ENCODE assay signal across 9 cellular contexts in genomic region chr18:76686737-76687231, GRCh38.
DNase-seq lines count a peak whose midpoint lies in the region; ATAC-seq and TF ChIP-seq lines count a peak whose summit lies in the region.
"Had no signal": no experiment of that assay in that cellular context is flagged by ENCODE, and none has a peak within 500 bp of the region (broad histone marks: within the 10 kb centered on the region; RNA-seq: fewer than 3 reads in every experiment).

No MANE protein-coding gene starts in this region.

- H3K36me3 ChIP-seq in adipocyte (ENCODE audit: control insufficient read depth, insufficient read depth, low read length, severe bottlenecking): no peaks in the 10 kb centered on the region
- H3K36me3 ChIP-seq in cardiac muscle cell: no peaks in the 10 kb centered on the region
- H3K36me3 ChIP-seq: SJSA1 had no signal

- peak; percentile 79 for TF ChIP-seq CTCF in cardiac muscle cell (IDR thresholded peaks at IDR 0.05; ENCODE audit: low read depth, low read length)
- peak; percentile 71 for TF ChIP-seq CTCF in progenitor cell of endocrine pancreas (IDR thresholded peaks at IDR 0.05; ENCODE audit: unreplicated experiment)

- DNase-seq in COLO668 (lab: John Stamatoyannopoulos, UW; ENCODE audit: unreplicated experiment) (peak; percentile 75), HK-2 (ENCODE audit: unreplicated experiment) (peak; percentile 30), NCI-H82 (lab: John Stamatoyannopoulos, UW) (peak; percentile 74), adipocyte (ENCODE audit: low read depth) (peak; percentile 83), cardiac muscle cell (ENCODE audit: low read depth in 1 of 2, low spot score in 1 of 2) (peak; percentile 61 to 75), progenitor cell of endocrine pancreas (ENCODE audit: low spot score, unreplicated experiment) (peak; percentile 24)
- DNase-seq in effector CD4-positive, alpha-beta T cell: no peak

- H3K27ac ChIP-seq in cardiac muscle cell: no peak overlapping the region
- H3K27ac ChIP-seq: SJSA1 had no signal

- H3K27me3 ChIP-seq in adipocyte (replicated peaks; ENCODE audit: control insufficient read depth, insufficient read depth, low read length) (peaks cover 33% of the 10 kb centered on the region), cardiac muscle cell (peaks cover 12% of the 10 kb centered on the region)

- H3K4me1 ChIP-seq in adipocyte (ENCODE audit: control insufficient read depth, insufficient read depth, low read length) (peaks cover 12% of the 10 kb centered on the region), cardiac muscle cell (ENCODE audit: low read depth) (no peaks in the 10 kb centered on the region)

- no peaks in the 10 kb centered on the region for H3K36me3 Mint-ChIP-seq in progenitor cell of endocrine pancreas (ENCODE audit: insufficient read depth)

- H3K4me3 ChIP-seq in adipocyte (ENCODE audit: low read length) (no peak overlapping the region), cardiac muscle cell (no peak overlapping the region)
- H3K4me3 ChIP-seq: SJSA1 had no signal

- peaks cover 14% of the 10 kb centered on the region for H3K27me3 Mint-ChIP-seq in progenitor cell of endocrine pancreas

- H3K27ac Mint-ChIP-seq in progenitor cell of endocrine pancreas: peak overlapping the region; percentile 46

- H3K9me3 ChIP-seq in adipocyte (ENCODE audit: control insufficient read depth, low read length) (no peaks in the 10 kb centered on the region), cardiac muscle cell (ENCODE audit: low read depth) (no peaks in the 10 kb centered on the region)
- H3K9me3 ChIP-seq: SJSA1 had no signal

- H3K9me3 Mint-ChIP-seq in progenitor cell of endocrine pancreas (ENCODE audit: low read depth): no peaks in the 10 kb centered on the region

- ATAC-seq in GM18907 (IDR thresholded peaks at IDR 0.05; ENCODE audit: unreplicated experiment): peak; percentile 68

- peak overlapping the region; percentile 51 for H3K9ac ChIP-seq in adipocyte (ENCODE audit: low read length)

- H3K4me3 Mint-ChIP-seq in progenitor cell of endocrine pancreas (ENCODE audit: low read depth): no peak overlapping the region

- peaks cover 6% of the 10 kb centered on the region for H3K4me1 Mint-ChIP-seq in progenitor cell of endocrine pancreas (ENCODE audit: low read depth)
